27 cellular contexts compared by ENCODE assay signal in genomic region chr2:112239862-112240261, GRCh38.
"Had no signal": no experiment of that assay in that cellular context is flagged by ENCODE, and none has a peak within 500 bp of the region (broad histone marks: within the 10 kb centered on the region; RNA-seq: fewer than 3 reads in every experiment).

No MANE protein-coding gene starts in this region.

- ATAC-seq: activated CD8-positive, alpha-beta T cell treated with anti-CD3 and anti-CD28 coated beads for 36 hours had no signal

- DNase-seq: activated CD4-positive, alpha-beta T cell treated with anti-CD3 and anti-CD28 coated beads, Interleukin-2, amount 10 ng/mL, durations not matched to agents 24 days and 14 days; activated CD4-positive, alpha-beta T cell treated with anti-CD3 and anti-CD28 coated beads, Interleukin-2, amount 50 U/mL, for 4 hours; activated CD8-positive, alpha-beta T cell treated with anti-CD3 and anti-CD28 coated beads for 36 hours; activated gamma-delta T cell treated with Interleukin-2 at 50 U/mL for 16 hours; activated naive CD4-positive, alpha-beta T cell treated with anti-CD3 and anti-CD28 coated beads for 36 hours; activated naive CD8-positive, alpha-beta T cell treated with anti-CD3 and anti-CD28 coated beads for 36 hours; activated T-cell treated with anti-CD3 and anti-CD28 coated beads, Interleukin-2, amount 50 U/mL, for 1 hour; amniotic stem cell; aorta; brain microvascular endothelial cell; central memory CD4-positive, alpha-beta T cell; MM.1S; MV-4-11; NCI-H1092; NCI-H1436 treated with DMSO at 0.1 percent for 48 hours; NCI-H1694 treated with DMSO at 0.1 percent for 48 hours; NCI-H2029; NCI-H2171; NCI-H510A; NCI-H526; NCI-H748 treated with DMSO at 0.1 percent for 48 hours; NK-92 treated with Interleukin-12 subunit alpha and Interleukin-12 subunit beta, amount 100 ng/mL, for 24 hours; Right ventricle myocardium superior had no signal

- H3K27me3 ChIP-seq: brain microvascular endothelial cell had no signal

- H3K27me3 Mint-ChIP-seq: activated CD4-positive, alpha-beta T cell treated with anti-CD3 and anti-CD28 coated beads, Interleukin-2, amount 10 ng/mL, durations not matched to agents 24 days and 14 days; activated CD8-positive, alpha-beta T cell treated with anti-CD3 and anti-CD28 coated beads for 36 hours; activated naive CD8-positive, alpha-beta T cell treated with anti-CD3 and anti-CD28 coated beads for 36 hours had no signal

- H3K36me3 ChIP-seq: brain microvascular endothelial cell had no signal

- H3K27ac Mint-ChIP-seq: activated CD4-positive, alpha-beta T cell treated with anti-CD3 and anti-CD28 coated beads, Interleukin-2, amount 10 ng/mL, durations not matched to agents 24 days and 14 days; activated CD8-positive, alpha-beta T cell treated with anti-CD3 and anti-CD28 coated beads for 36 hours; activated naive CD4-positive, alpha-beta T cell treated with anti-CD3 and anti-CD28 coated beads for 36 hours; activated naive CD8-positive, alpha-beta T cell treated with anti-CD3 and anti-CD28 coated beads for 36 hours; activated T-helper 2 cell treated with anti-CD3 and anti-CD28 coated beads, Interferon-gamma antibody, Interleukin-2, Interleukin-4, amounts not matched to agents 10 μg/mL and 5 μg/mL and 100 μg/mL, durations not matched to agents 14 hours and 24 hours and 36 hours; T-helper 1 cell treated with Interleukin-12 subunit alpha and Interleukin-12 subunit beta and Interleukin-4 antibody, amounts not matched to agents 30 μg/mL and 1 μg/mL, for 36 hours; T-helper 2 cell treated with Interferon-gamma antibody and Interleukin-4, amounts not matched to agents 5 μg/mL and 100 μg/mL, for 36 hours had no signal

- H3K4me2 ChIP-seq: KMS-11 had no signal

- H3K9me3 Mint-ChIP-seq: activated CD4-positive, alpha-beta T cell treated with anti-CD3 and anti-CD28 coated beads, Interleukin-2, amount 10 ng/mL, durations not matched to agents 24 days and 14 days; activated CD8-positive, alpha-beta T cell treated with anti-CD3 and anti-CD28 coated beads for 36 hours; activated naive CD4-positive, alpha-beta T cell treated with anti-CD3 and anti-CD28 coated beads for 36 hours; activated naive CD8-positive, alpha-beta T cell treated with anti-CD3 and anti-CD28 coated beads for 36 hours; activated T-helper 2 cell treated with anti-CD3 and anti-CD28 coated beads, Interferon-gamma antibody, Interleukin-2, Interleukin-4, amounts not matched to agents 10 μg/mL and 5 μg/mL and 100 μg/mL, durations not matched to agents 14 hours and 24 hours and 36 hours; T-helper 1 cell treated with Interleukin-12 subunit alpha and Interleukin-12 subunit beta and Interleukin-4 antibody, amounts not matched to agents 30 μg/mL and 1 μg/mL, for 36 hours; T-helper 2 cell treated with Interferon-gamma antibody and Interleukin-4, amounts not matched to agents 5 μg/mL and 100 μg/mL, for 36 hours had no signal

- H3K27ac ChIP-seq: brain microvascular endothelial cell, KMS-11 had no signal

- H3K9ac ChIP-seq: KMS-11 had no signal

- H3K4me3 Mint-ChIP-seq: activated CD4-positive, alpha-beta T cell treated with anti-CD3 and anti-CD28 coated beads, Interleukin-2, amount 10 ng/mL, durations not matched to agents 24 days and 14 days; activated CD8-positive, alpha-beta T cell treated with anti-CD3 and anti-CD28 coated beads for 36 hours; activated naive CD4-positive, alpha-beta T cell treated with anti-CD3 and anti-CD28 coated beads for 36 hours; activated naive CD8-positive, alpha-beta T cell treated with anti-CD3 and anti-CD28 coated beads for 36 hours; T-helper 1 cell treated with Interleukin-12 subunit alpha and Interleukin-12 subunit beta and Interleukin-4 antibody, amounts not matched to agents 30 μg/mL and 1 μg/mL, for 36 hours; T-helper 2 cell treated with Interferon-gamma antibody and Interleukin-4, amounts not matched to agents 5 μg/mL and 100 μg/mL, for 36 hours had no signal
